1 cellular context compared by ENCODE assay signal in the genomic region with DNA sequence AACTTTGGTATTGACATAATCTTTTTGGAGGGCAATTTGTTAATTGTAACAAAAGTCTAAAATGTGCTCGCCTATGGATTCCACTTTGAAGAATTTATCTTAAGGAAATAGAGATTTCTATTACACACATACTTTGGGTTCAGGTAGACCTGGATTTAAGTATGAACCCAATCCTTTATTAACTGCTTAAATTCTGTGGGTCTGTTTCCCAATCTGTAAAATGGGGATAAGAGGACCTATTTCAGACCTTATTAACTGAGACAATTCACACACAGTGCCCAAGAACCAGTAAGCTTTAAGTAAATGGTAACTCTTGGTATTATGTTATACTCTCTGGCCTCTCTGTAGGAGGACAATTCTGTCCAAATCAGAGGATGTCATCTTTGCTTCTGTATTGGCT.
TF ChIP-seq lines count a peak whose summit lies in the region.

No MANE protein-coding gene starts in this region.

TF ChIP-seq in H1, 55 proteins besides CTCF, POLR2A, EP300 and RAD21:
- TF ChIP-seq SP4 (IDR thresholded peaks at IDR 0.05; ENCODE audit: low read length): no peak
- no peak for TF ChIP-seq FOSL1 (IDR thresholded peaks at IDR 0.05; ENCODE audit: insufficient read depth, low read depth, low read length)
- no peak for TF ChIP-seq BRCA1 (IDR thresholded peaks at IDR 0.05; ENCODE audit: low read depth, low read length)
- TF ChIP-seq KDM4A (IDR thresholded peaks at IDR 0.05; ENCODE audit: low read depth, low read length, severe bottlenecking): no peak
- TF ChIP-seq, protein P1, sequence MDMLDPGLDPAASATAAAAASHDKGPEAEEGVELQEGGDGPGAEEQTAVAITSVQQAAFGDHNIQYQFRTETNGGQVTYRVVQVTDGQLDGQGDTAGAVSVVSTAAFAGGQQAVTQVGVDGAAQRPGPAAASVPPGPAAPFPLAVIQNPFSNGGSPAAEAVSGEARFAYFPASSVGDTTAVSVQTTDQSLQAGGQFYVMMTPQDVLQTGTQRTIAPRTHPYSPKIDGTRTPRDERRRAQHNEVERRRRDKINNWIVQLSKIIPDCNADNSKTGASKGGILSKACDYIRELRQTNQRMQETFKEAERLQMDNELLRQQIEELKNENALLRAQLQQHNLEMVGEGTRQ (IDR thresholded peaks at IDR 0.05; ENCODE audit: low read length): no peak
- no peak for TF ChIP-seq BACH1 (IDR thresholded peaks at IDR 0.05; ENCODE audit: low read length)
- TF ChIP-seq CBX8 (IDR thresholded peaks at IDR 0.05; ENCODE audit: borderline replicate concordance, low read depth, low read length): no peak
- no peak for TF ChIP-seq CHD2 (IDR thresholded peaks at IDR 0.05; ENCODE audit: low read length)
- TF ChIP-seq CHD1 (IDR thresholded peaks at IDR 0.05; ENCODE audit: low read depth, low read length): no peak
- no peak for TF ChIP-seq KDM5A (IDR thresholded peaks at IDR 0.05; ENCODE audit: low read length)
- no peak for TF ChIP-seq POU5F1 (IDR thresholded peaks at IDR 0.05; ENCODE audit: low read depth, low read length)
- no peak for TF ChIP-seq TCF12 (IDR thresholded peaks at IDR 0.05; ENCODE audit: low read depth, low read length)
- TF ChIP-seq EGR1 (IDR thresholded peaks at IDR 0.05; ENCODE audit: borderline replicate concordance, low read depth, low read length): no peak
- TF ChIP-seq EZH2 (IDR thresholded peaks at IDR 0.05; ENCODE audit: low read depth, low read length, severe bottlenecking): no peak
- TF ChIP-seq TEAD4 (IDR thresholded peaks at IDR 0.05; ENCODE audit: low read depth, low read length): no peak
- TF ChIP-seq, protein P2, sequence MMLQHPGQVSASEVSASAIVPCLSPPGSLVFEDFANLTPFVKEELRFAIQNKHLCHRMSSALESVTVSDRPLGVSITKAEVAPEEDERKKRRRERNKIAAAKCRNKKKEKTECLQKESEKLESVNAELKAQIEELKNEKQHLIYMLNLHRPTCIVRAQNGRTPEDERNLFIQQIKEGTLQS (IDR thresholded peaks at IDR 0.05; ENCODE audit: insufficient read depth, low read depth, low read length): no peak
